In genomic region chrX:76159453-76159852, GRCh38 we compare ENCODE assay signal across 11 cellular contexts.
A peak's percentile ranks its signal among the peaks of the same experiment; 100 is the strongest.
DNase-seq lines count a peak whose midpoint lies in the region.
"Had no signal": no experiment of that assay in that cellular context is flagged by ENCODE, and none has a peak within 500 bp of the region (broad histone marks: within the 10 kb centered on the region; RNA-seq: fewer than 3 reads in every experiment).

No MANE protein-coding gene starts in this region.

- DNase-seq in NCI-H82 (lab: John Stamatoyannopoulos, UW) (peak; percentile 0), NCI-H82 treated with DMSO at 0.1 percent for 48 hours (lab: John Stamatoyannopoulos, UW; ENCODE audit: unreplicated experiment) (no peak), NCI-H69 (lab: John Stamatoyannopoulos, UW) (peak; percentile 10), left kidney (ENCODE audit: low read depth, low spot score) (peak; percentile 70), GF-D8 (lab: John Stamatoyannopoulos, UW) (no peak), inferior parietal cortex (ENCODE audit: extremely low spot score) (no peak), superior temporal gyrus (ENCODE audit: extremely low spot score) (no peak)
- DNase-seq: ACHN; CD4-positive, CD25-positive, alpha-beta regulatory T cell; DMS53; GM23248 had no signal

Comparison
In these comparisons a context has a peak if more than half of its experiments do, and no peak if none do; other contexts are left out.
1. DNase-seq: peak in NCI-H82 (single experiment), NCI-H69 (single experiment) and left kidney (single experiment); none in NCI-H82 treated with DMSO at 0.1 percent for 48 hours (single experiment), GF-D8 (single experiment), inferior parietal cortex (single experiment) and superior temporal gyrus (single experiment).